In the genomic region with DNA sequence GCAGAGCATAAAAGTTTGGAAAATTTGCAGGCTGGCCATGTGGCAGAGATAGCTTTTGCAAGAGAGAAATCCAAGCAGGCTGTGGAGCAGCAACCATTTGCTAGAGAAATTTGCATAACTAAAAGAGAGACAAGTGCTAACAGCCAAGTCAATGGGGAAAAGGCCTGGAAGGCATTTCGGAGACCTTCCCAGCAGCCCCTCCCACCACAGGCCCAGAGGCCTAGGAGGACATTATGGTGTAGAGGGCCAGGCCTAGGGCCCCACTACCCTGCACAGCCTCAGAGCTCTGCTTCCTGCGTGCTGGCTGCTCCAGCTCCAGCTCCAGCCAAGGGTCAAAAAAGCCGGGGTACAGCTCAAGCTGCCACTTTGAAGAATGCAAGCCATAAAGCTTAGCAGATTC, we compare ENCODE assay signal across 26 cellular contexts.
DNase-seq lines count a peak whose midpoint lies in the region; ATAC-seq and TF ChIP-seq lines count a peak whose summit lies in the region.
"Had no signal": no experiment of that assay in that cellular context is flagged by ENCODE, and none has a peak within 500 bp of the region (broad histone marks: within the 10 kb centered on the region; RNA-seq: fewer than 3 reads in every experiment).

No MANE protein-coding gene starts in this region.

- TF ChIP-seq CTCF in CD14-positive monocyte (IDR thresholded peaks at IDR 0.05) (no peak), dorsolateral prefrontal cortex (IDR thresholded peaks at IDR 0.05 in 54 of 56, conservative IDR thresholded peaks at IDR 0.05 in 2 of 56; ENCODE audit: low read depth in 1 of 56, partially characterized antibody in 56 of 56) (no peak), psoas muscle (IDR thresholded peaks at IDR 0.05) (no peak)

- H3K9me3 ChIP-seq in psoas muscle, result no peaks in the 10 kb centered on the region
- H3K9me3 ChIP-seq: A549, Caco-2 had no signal

- H3K36me3 Mint-ChIP-seq in CD14-positive monocyte, result peaks cover 0 to 9% of the 10 kb centered on the region in 2 donors
- H3K36me3 Mint-ChIP-seq: CD8-positive, alpha-beta T cell had no signal

- peaks cover 0 to 2% (median 0%) of the 10 kb centered on the region in 7 donors for H3K9me3 Mint-ChIP-seq in CD14-positive monocyte
- H3K9me3 Mint-ChIP-seq: CD8-positive, alpha-beta T cell had no signal

- H3K4me1 ChIP-seq in psoas muscle, result peaks cover 30% of the 10 kb centered on the region
- H3K4me1 ChIP-seq: Caco-2 had no signal

- no peak overlapping the region for H3K4me3 Mint-ChIP-seq in CD14-positive monocyte
- H3K4me3 Mint-ChIP-seq: CD8-positive, alpha-beta T cell had no signal

- H3K27me3 ChIP-seq in dorsolateral prefrontal cortex (no peaks in the 10 kb centered on the region), psoas muscle (ENCODE audit: insufficient read depth in 3 of 3, low read length in 2 of 3) (no peaks in the 10 kb centered on the region)
- H3K27me3 ChIP-seq: BLaER1 treated with 17β-estradiol and CSF1 and Interleukin-3, amounts not matched to agents 10 nM and 100 nM had no signal

- DNase-seq in CD14-positive monocyte (ENCODE audit: low spot score), result no peak
- DNase-seq in ELF-1 (ENCODE audit: low read depth, low spot score), result peak; percentile 24
- DNase-seq in dorsolateral prefrontal cortex, result no peak
- no peak for DNase-seq in psoas muscle
- no peak for DNase-seq in NCI-H510A treated with DMSO at 0.1 percent for 48 hours (lab: John Stamatoyannopoulos, UW)
- no peak for DNase-seq in NCI-H2171 treated with DMSO at 0.1 percent for 48 hours (lab: John Stamatoyannopoulos, UW)
- DNase-seq in T-helper 2 cell, result no peak
- DNase-seq: AML-193; Caco-2; CD8-positive, alpha-beta T cell; GDM1; NCI-H1092; NCI-H1417 treated with DMSO at 0.1 percent for 48 hours; NCI-H187; NCI-H2081 treated with DMSO at 0.1 percent for 48 hours; NCI-H2171; NCI-H345; NCI-H524 treated with DMSO at 0.1 percent for 48 hours; NCI-H774; NK-92 treated with Interleukin-12 subunit alpha and Interleukin-12 subunit beta, amount 100 ng/mL, for 24 hours; PC-3; SHP77 had no signal

- H3K4me1 Mint-ChIP-seq in CD14-positive monocyte, result peaks cover 69% of the 10 kb centered on the region

- intact Hi-C loops in CD14-positive monocyte (cut with micrococcal nuclease) (loop anchor here in 1 of 2 donors (5.0 to 10.0 kb wide), 2 partner anchors 36 to 119 kb away; partner anchors contain the start of gene ARPP19), dorsolateral prefrontal cortex (cut with DNase I) (no loop called here), psoas muscle (cut with DNase I) (no loop called here)

- peak in 1 of 4 donors; percentile 7 for ATAC-seq in psoas muscle
- ATAC-seq: A549; CD8-positive, alpha-beta T cell; GM12878; PC-3 had no signal

- H3K36me3 ChIP-seq in psoas muscle (ENCODE audit: insufficient read depth in 1 of 2, low read depth in 1 of 2), result no peaks in the 10 kb centered on the region

- H3K27ac ChIP-seq in dorsolateral prefrontal cortex (peak overlapping the region in 31 of 59 donors; percentile 2 to 78 (median 33)), psoas muscle (peak overlapping the region; percentile 41)
- H3K27ac ChIP-seq: A549; BLaER1 treated with 17β-estradiol and CSF1 and Interleukin-3, amounts not matched to agents 10 nM and 100 nM; HL-60 had no signal

- peak overlapping the region in 4 of 7 donors; percentile 47 to 78 (median 65) for H3K27ac Mint-ChIP-seq in CD14-positive monocyte
- H3K27ac Mint-ChIP-seq: CD8-positive, alpha-beta T cell had no signal

- H3K27me3 Mint-ChIP-seq in CD14-positive monocyte (ENCODE audit: low read depth in 3 of 3), result no peaks in the 10 kb centered on the region

- H3K4me3 ChIP-seq in dorsolateral prefrontal cortex, result no peak overlapping the region
- no peak overlapping the region for H3K4me3 ChIP-seq in psoas muscle
- H3K4me3 ChIP-seq: A549; BLaER1 treated with 17β-estradiol and CSF1 and Interleukin-3, amounts not matched to agents 10 nM and 100 nM; GM12878 had no signal

- WGBS in psoas muscle, 3 donors, result 65 to 81% (median 75%) methylated on average over 3 of the region's 3 CpGs
